8 cellular contexts compared by ENCODE assay signal in the genomic region with DNA sequence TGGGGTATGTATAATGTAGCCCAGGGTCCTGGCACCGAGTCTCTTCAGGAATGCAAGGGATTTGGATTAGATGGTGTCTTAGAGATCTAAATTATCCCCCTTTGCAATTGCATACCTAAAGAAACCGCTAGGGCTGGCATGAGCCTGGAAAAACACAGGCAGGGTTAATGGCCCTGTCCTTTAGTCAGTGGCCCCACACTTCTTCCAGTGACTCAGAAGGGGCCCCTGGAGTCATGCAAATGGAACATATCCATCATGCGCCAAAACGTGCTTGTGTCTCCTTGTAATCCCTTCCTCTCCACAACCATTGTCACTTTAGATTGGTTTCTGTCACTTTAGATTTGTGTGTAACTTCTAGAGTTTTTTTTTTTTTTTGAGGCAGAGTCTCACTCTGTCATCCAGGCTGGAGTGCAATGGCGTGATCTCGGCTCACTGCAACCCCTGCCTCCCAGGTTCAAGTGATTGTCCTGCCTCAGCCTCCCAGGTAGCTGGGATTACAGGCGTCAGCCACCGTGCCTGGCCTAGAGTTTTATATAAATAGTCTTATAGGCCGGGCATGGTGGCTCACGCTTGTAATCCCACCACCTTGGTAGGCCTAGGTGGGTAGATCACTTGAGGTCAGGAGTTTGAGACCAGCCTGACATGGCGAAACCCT. TPM values are rescaled to one million over a fixed set of nuclear protein-coding genes. Genes with fewer than 3 reads are reported as not detected.
DNase-seq lines count a peak whose midpoint lies in the region; ATAC-seq, FAIRE-seq and TF ChIP-seq lines count a peak whose summit lies in the region.

No MANE protein-coding gene starts in this region.

- no peak for TF ChIP-seq POLR2A in H54 (IDR thresholded peaks at IDR 0.05; ENCODE audit: low read depth, low read length)

- H3K4me3 Mint-ChIP-seq in CD14-positive monocyte, result peak overlapping the region; percentile 96 to 98
- peak overlapping the region; percentile 93 to 97 (median 95) for H3K4me3 Mint-ChIP-seq in nephron

- H3K36me3 Mint-ChIP-seq in CD14-positive monocyte (no peaks in the 10 kb centered on the region), nephron (ENCODE audit: low read depth) (no peaks in the 10 kb centered on the region)

- H3K27ac Mint-ChIP-seq in CD14-positive monocyte (no peak overlapping the region), nephron (peak overlapping the region; percentile 71 to 83 (median 76))

- H3K4me1 Mint-ChIP-seq in CD14-positive monocyte (peaks cover 18% of the 10 kb centered on the region), nephron (no peaks in the 10 kb centered on the region)

- intact Hi-C loops in CD14-positive monocyte (cut with micrococcal nuclease), result no loop called here

- ATAC-seq in HG03095 (IDR thresholded peaks at IDR 0.05; ENCODE audit: unreplicated experiment) (no peak), HG02938 (IDR thresholded peaks at IDR 0.05; ENCODE audit: unreplicated experiment) (no peak)

- peaks cover 0 to 3% (median 0%) of the 10 kb centered on the region in 7 donors for H3K9me3 Mint-ChIP-seq in CD14-positive monocyte
- H3K9me3 Mint-ChIP-seq in nephron, result no peaks in the 10 kb centered on the region

- H3K4me3 ChIP-seq in coronary artery, result peak overlapping the region; percentile 85

- H3K27ac ChIP-seq in coronary artery, result no peak overlapping the region

- TF ChIP-seq CTCF in CD14-positive monocyte (IDR thresholded peaks at IDR 0.05), result no peak
- no peak for TF ChIP-seq CTCF in coronary artery (IDR thresholded peaks at IDR 0.05)
- peak in 1 of 3 experiments; percentile 13 for TF ChIP-seq CTCF in nephron (IDR thresholded peaks at IDR 0.05; ENCODE audit: unreplicated experiment in 3 of 3)

- DNase-seq in CD14-positive monocyte (ENCODE audit: low spot score) (no peak), H54 (ENCODE audit: insufficient read length, low spot score) (peak; percentile 48), RPMI8226 (peak; percentile 47), coronary artery (ENCODE audit: low spot score) (no peak), iPS-NIHi11 (ENCODE audit: low spot score) (no peak)

- H3K27me3 Mint-ChIP-seq in CD14-positive monocyte (ENCODE audit: low read depth in 3 of 3) (peaks cover 13 to 17% (median 15%) of the 10 kb centered on the region in 3 donors), nephron (ENCODE audit: low read depth) (no peaks in the 10 kb centered on the region)

- no peak for FAIRE-seq in H54 (lab: Jason Lieb, UNC)

RNA-seq across cellular contexts. Expression of gene MYBL2, which starts 8.7 kb away (rescaled TPM):
- under 1 TPM; 0.08 to 0.10 TPM for polyA plus RNA-seq in CD14-positive monocyte

Comparison
In these comparisons a context has a peak if more than half of its experiments do, and no peak if none do; other contexts are left out.
1. DNase-seq: peak in H54 (single experiment) and RPMI8226 (single experiment); none in CD14-positive monocyte (single experiment), coronary artery (single experiment) and iPS-NIHi11 (single experiment).
2. H3K27ac Mint-ChIP-seq: peak in nephron (3 of 3); none in CD14-positive monocyte (0 of 7).